Comparison of ENCODE assay signal across 1 cellular context in the genomic region with DNA sequence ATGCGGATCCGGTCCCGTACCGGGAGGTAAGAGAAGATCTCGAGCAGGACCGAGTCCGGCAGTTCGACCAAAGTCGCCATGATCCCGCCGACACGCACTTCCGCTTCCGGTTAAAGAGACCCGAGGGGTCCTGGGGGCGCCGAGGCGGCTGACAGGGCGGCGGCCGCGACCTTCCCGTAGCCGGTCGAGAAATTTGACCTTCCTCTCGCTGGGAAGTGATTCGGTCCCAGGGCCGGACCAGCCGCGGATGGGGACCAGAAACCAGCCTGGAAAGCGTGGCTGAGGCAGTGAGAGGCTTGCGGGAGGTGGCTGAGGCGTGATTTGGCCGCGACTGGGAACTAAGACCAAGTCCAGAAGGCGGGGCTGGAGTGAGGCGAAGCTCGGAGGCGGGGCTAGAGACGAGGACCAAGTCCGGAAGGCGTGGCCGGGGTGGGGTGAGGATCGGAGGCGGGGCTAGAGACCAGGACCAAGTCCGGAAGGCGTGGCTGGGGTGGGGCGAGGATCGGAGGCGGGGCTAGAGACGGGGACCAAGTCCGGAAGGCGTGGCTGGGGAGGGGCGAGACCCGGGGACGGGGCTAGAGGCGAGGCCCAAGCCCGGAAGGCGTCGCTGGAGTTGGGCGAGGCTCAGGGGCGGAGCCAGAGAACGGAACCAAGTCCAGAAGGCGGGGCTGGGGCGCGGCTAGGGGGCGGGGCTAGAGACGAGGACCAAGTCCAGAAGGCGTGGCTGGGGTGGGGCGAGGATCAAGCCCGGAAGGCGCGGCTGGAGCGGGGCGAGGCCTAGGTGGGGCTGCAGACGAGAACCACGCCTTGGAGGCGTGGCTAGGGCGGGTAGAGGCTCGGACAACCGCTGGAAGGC.
TF ChIP-seq lines count a peak whose summit lies in the region.

A gene with protein sequence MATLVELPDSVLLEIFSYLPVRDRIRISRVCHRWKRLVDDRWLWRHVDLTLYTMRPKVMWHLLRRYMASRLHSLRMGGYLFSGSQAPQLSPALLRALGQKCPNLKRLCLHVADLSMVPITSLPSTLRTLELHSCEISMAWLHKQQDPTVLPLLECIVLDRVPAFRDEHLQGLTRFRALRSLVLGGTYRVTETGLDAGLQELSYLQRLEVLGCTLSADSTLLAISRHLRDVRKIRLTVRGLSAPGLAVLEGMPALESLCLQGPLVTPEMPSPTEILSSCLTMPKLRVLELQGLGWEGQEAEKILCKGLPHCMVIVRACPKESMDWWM (minus strand): TSS at position 346 of the 856 bp plus-strand sequence. CDS start 266 bp downstream, at position 80.

TF ChIP-seq in GM12878, 131 proteins besides CTCF, POLR2A, EP300 and RAD21 (continued from another document and continues in another):
- TF ChIP-seq, protein P1, sequence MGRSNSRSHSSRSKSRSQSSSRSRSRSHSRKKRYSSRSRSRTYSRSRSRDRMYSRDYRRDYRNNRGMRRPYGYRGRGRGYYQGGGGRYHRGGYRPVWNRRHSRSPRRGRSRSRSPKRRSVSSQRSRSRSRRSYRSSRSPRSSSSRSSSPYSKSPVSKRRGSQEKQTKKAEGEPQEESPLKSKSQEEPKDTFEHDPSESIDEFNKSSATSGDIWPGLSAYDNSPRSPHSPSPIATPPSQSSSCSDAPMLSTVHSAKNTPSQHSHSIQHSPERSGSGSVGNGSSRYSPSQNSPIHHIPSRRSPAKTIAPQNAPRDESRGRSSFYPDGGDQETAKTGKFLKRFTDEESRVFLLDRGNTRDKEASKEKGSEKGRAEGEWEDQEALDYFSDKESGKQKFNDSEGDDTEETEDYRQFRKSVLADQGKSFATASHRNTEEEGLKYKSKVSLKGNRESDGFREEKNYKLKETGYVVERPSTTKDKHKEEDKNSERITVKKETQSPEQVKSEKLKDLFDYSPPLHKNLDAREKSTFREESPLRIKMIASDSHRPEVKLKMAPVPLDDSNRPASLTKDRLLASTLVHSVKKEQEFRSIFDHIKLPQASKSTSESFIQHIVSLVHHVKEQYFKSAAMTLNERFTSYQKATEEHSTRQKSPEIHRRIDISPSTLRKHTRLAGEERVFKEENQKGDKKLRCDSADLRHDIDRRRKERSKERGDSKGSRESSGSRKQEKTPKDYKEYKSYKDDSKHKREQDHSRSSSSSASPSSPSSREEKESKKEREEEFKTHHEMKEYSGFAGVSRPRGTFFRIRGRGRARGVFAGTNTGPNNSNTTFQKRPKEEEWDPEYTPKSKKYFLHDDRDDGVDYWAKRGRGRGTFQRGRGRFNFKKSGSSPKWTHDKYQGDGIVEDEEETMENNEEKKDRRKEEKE (IDR thresholded peaks at IDR 0.05): no peak
- peak; percentile 63; the same call in 1 of the 2 replicates for TF ChIP-seq SMARCA5 (IDR thresholded peaks at IDR 0.05)
- TF ChIP-seq, protein P2, sequence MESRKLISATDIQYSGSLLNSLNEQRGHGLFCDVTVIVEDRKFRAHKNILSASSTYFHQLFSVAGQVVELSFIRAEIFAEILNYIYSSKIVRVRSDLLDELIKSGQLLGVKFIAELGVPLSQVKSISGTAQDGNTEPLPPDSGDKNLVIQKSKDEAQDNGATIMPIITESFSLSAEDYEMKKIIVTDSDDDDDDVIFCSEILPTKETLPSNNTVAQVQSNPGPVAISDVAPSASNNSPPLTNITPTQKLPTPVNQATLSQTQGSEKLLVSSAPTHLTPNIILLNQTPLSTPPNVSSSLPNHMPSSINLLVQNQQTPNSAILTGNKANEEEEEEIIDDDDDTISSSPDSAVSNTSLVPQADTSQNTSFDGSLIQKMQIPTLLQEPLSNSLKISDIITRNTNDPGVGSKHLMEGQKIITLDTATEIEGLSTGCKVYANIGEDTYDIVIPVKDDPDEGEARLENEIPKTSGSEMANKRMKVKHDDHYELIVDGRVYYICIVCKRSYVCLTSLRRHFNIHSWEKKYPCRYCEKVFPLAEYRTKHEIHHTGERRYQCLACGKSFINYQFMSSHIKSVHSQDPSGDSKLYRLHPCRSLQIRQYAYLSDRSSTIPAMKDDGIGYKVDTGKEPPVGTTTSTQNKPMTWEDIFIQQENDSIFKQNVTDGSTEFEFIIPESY (IDR thresholded peaks at IDR 0.05): no peak
- no peak for TF ChIP-seq ZNF274 (IDR thresholded peaks at IDR 0.05; ENCODE audit: insufficient read depth, insufficient read length)
- TF ChIP-seq CBX3 (IDR thresholded peaks at IDR 0.05; ENCODE audit: borderline replicate concordance, low read depth): no peak
- TF ChIP-seq SIX5 (IDR thresholded peaks at IDR 0.05; ENCODE audit: low read depth, low read length, severe bottlenecking): no peak
- TF ChIP-seq MYB (IDR thresholded peaks at IDR 0.05; ENCODE audit: borderline replicate concordance, low read depth, low read length): no peak
- peak; percentile 63 for TF ChIP-seq KLF5 (IDR thresholded peaks at IDR 0.05; ENCODE audit: partially characterized antibody)
- no peak for TF ChIP-seq NRF1 (conservative IDR thresholded peaks at IDR 0.05; ENCODE audit: low read depth, low read length)
- TF ChIP-seq BMI1 (IDR thresholded peaks at IDR 0.05; ENCODE audit: borderline replicate concordance): no peak
- TF ChIP-seq TCF3 (IDR thresholded peaks at IDR 0.05; ENCODE audit: borderline replicate concordance, insufficient read depth, low read depth, low read length): 0 out of 2 replicates have a peak, but pooled peaks have one; percentile 14
- no peak for TF ChIP-seq ZNF217 (IDR thresholded peaks at IDR 0.05)
- TF ChIP-seq, protein P3, sequence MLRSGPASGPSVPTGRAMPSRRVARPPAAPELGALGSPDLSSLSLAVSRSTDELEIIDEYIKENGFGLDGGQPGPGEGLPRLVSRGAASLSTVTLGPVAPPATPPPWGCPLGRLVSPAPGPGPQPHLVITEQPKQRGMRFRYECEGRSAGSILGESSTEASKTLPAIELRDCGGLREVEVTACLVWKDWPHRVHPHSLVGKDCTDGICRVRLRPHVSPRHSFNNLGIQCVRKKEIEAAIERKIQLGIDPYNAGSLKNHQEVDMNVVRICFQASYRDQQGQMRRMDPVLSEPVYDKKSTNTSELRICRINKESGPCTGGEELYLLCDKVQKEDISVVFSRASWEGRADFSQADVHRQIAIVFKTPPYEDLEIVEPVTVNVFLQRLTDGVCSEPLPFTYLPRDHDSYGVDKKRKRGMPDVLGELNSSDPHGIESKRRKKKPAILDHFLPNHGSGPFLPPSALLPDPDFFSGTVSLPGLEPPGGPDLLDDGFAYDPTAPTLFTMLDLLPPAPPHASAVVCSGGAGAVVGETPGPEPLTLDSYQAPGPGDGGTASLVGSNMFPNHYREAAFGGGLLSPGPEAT (IDR thresholded peaks at IDR 0.05; ENCODE audit: low read depth): peak; percentile 97; the same call in 1 of the 2 replicates
- TF ChIP-seq, protein P4, sequence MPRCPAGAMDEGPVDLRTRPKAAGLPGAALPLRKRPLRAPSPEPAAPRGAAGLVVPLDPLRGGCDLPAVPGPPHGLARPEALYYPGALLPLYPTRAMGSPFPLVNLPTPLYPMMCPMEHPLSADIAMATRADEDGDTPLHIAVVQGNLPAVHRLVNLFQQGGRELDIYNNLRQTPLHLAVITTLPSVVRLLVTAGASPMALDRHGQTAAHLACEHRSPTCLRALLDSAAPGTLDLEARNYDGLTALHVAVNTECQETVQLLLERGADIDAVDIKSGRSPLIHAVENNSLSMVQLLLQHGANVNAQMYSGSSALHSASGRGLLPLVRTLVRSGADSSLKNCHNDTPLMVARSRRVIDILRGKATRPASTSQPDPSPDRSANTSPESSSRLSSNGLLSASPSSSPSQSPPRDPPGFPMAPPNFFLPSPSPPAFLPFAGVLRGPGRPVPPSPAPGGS (IDR thresholded peaks at IDR 0.05; ENCODE audit: borderline replicate concordance, insufficient read depth, low read depth, low read length, poor library complexity, severe bottlenecking): no peak
- TF ChIP-seq, protein P5, sequence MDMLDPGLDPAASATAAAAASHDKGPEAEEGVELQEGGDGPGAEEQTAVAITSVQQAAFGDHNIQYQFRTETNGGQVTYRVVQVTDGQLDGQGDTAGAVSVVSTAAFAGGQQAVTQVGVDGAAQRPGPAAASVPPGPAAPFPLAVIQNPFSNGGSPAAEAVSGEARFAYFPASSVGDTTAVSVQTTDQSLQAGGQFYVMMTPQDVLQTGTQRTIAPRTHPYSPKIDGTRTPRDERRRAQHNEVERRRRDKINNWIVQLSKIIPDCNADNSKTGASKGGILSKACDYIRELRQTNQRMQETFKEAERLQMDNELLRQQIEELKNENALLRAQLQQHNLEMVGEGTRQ (IDR thresholded peaks at IDR 0.05; ENCODE audit: borderline replicate concordance, low read depth, low read length): no peak
- 0 out of 4 replicates have a peak, but pooled peaks of 1 of the 2 experiments have one; percentile 36 for TF ChIP-seq ETV6 (conservative IDR thresholded peaks at IDR 0.05 in 1 of 2, IDR thresholded peaks at IDR 0.05 in 1 of 2; ENCODE audit: borderline replicate concordance in 1 of 2, low read depth in 1 of 2)
- TF ChIP-seq MEF2B (IDR thresholded peaks at IDR 0.05; ENCODE audit: partially characterized antibody, poor library complexity, severe bottlenecking): peak; percentile 46
- peak; percentile 74 for TF ChIP-seq IKZF1 (conservative IDR thresholded peaks at IDR 0.05)
- TF ChIP-seq ZNF207 (IDR thresholded peaks at IDR 0.05; ENCODE audit: borderline replicate concordance): peak; percentile 79; the same call in 1 of the 2 replicates
- TF ChIP-seq SMAD5 (IDR thresholded peaks at IDR 0.05; ENCODE audit: low read depth): peak; percentile 93
- TF ChIP-seq MTA2 (IDR thresholded peaks at IDR 0.05; ENCODE audit: low read depth): no peak; the same call in 1 of the 2 replicates
- TF ChIP-seq BRCA1 (IDR thresholded peaks at IDR 0.05; ENCODE audit: low read depth, low read length): no peak
- peak in 1 of 2 experiments; percentile 25; a peak in 1 of 4 replicates for TF ChIP-seq SRF (IDR thresholded peaks at IDR 0.05; ENCODE audit: low read depth in 2 of 2, low read length in 2 of 2)
- TF ChIP-seq RBBP5 (conservative IDR thresholded peaks at IDR 0.05): no peak
- TF ChIP-seq HCFC1 (IDR thresholded peaks at IDR 0.05; ENCODE audit: low read length): peak; percentile 41
- TF ChIP-seq, protein P6, sequence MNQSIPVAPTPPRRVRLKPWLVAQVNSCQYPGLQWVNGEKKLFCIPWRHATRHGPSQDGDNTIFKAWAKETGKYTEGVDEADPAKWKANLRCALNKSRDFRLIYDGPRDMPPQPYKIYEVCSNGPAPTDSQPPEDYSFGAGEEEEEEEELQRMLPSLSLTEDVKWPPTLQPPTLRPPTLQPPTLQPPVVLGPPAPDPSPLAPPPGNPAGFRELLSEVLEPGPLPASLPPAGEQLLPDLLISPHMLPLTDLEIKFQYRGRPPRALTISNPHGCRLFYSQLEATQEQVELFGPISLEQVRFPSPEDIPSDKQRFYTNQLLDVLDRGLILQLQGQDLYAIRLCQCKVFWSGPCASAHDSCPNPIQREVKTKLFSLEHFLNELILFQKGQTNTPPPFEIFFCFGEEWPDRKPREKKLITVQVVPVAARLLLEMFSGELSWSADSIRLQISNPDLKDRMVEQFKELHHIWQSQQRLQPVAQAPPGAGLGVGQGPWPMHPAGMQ (IDR thresholded peaks at IDR 0.05; ENCODE audit: borderline replicate concordance): no peak
- peak; percentile 92 for TF ChIP-seq GABPA (IDR thresholded peaks at IDR 0.05; ENCODE audit: low read depth)
- TF ChIP-seq SUPT20H (IDR thresholded peaks at IDR 0.05; ENCODE audit: borderline replicate concordance, control insufficient read depth, low read depth, low read length): no peak
- TF ChIP-seq FOXK2 (IDR thresholded peaks at IDR 0.05): no peak
- no peak for TF ChIP-seq YBX1 (IDR thresholded peaks at IDR 0.05)
- TF ChIP-seq, protein P7, sequence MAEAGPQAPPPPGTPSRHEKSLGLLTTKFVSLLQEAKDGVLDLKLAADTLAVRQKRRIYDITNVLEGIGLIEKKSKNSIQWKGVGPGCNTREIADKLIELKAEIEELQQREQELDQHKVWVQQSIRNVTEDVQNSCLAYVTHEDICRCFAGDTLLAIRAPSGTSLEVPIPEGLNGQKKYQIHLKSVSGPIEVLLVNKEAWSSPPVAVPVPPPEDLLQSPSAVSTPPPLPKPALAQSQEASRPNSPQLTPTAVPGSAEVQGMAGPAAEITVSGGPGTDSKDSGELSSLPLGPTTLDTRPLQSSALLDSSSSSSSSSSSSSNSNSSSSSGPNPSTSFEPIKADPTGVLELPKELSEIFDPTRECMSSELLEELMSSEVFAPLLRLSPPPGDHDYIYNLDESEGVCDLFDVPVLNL (IDR thresholded peaks at IDR 0.05; ENCODE audit: low read depth, low read length): no peak
- peak; percentile 21 for TF ChIP-seq RELA (IDR thresholded peaks at IDR 0.05; ENCODE audit: borderline replicate concordance, partially characterized antibody)
- TF ChIP-seq, protein P8, sequence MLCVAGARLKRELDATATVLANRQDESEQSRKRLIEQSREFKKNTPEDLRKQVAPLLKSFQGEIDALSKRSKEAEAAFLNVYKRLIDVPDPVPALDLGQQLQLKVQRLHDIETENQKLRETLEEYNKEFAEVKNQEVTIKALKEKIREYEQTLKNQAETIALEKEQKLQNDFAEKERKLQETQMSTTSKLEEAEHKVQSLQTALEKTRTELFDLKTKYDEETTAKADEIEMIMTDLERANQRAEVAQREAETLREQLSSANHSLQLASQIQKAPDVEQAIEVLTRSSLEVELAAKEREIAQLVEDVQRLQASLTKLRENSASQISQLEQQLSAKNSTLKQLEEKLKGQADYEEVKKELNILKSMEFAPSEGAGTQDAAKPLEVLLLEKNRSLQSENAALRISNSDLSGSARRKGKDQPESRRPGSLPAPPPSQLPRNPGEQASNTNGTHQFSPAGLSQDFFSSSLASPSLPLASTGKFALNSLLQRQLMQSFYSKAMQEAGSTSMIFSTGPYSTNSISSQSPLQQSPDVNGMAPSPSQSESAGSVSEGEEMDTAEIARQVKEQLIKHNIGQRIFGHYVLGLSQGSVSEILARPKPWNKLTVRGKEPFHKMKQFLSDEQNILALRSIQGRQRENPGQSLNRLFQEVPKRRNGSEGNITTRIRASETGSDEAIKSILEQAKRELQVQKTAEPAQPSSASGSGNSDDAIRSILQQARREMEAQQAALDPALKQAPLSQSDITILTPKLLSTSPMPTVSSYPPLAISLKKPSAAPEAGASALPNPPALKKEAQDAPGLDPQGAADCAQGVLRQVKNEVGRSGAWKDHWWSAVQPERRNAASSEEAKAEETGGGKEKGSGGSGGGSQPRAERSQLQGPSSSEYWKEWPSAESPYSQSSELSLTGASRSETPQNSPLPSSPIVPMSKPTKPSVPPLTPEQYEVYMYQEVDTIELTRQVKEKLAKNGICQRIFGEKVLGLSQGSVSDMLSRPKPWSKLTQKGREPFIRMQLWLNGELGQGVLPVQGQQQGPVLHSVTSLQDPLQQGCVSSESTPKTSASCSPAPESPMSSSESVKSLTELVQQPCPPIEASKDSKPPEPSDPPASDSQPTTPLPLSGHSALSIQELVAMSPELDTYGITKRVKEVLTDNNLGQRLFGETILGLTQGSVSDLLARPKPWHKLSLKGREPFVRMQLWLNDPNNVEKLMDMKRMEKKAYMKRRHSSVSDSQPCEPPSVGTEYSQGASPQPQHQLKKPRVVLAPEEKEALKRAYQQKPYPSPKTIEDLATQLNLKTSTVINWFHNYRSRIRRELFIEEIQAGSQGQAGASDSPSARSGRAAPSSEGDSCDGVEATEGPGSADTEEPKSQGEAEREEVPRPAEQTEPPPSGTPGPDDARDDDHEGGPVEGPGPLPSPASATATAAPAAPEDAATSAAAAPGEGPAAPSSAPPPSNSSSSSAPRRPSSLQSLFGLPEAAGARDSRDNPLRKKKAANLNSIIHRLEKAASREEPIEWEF (IDR thresholded peaks at IDR 0.05; ENCODE audit: insufficient replicate concordance, low read depth, low read length): no peak
- TF ChIP-seq ASH2L (IDR thresholded peaks at IDR 0.05; ENCODE audit: borderline replicate concordance, low read depth): no peak
- TF ChIP-seq SREBF1 (IDR thresholded peaks at IDR 0.05; ENCODE audit: low read length): 0 out of 2 replicates have a peak, but pooled peaks have one; percentile 20
- no peak for TF ChIP-seq TCF7 (IDR thresholded peaks at IDR 0.05; ENCODE audit: borderline replicate concordance)
- peak; percentile 84; the same call in 1 of the 2 replicates for TF ChIP-seq PML (IDR thresholded peaks at IDR 0.05; ENCODE audit: low read length)
- TF ChIP-seq KAT2A (conservative IDR thresholded peaks at IDR 0.05; ENCODE audit: control insufficient read depth, low read depth, low read length): no peak
- TF ChIP-seq SMC3 (IDR thresholded peaks at IDR 0.05; ENCODE audit: borderline replicate concordance, low read length): no peak
